1 cellular context compared by ENCODE assay signal in genomic region chr19:55253264-55253663, GRCh38.
TF ChIP-seq lines count a peak whose summit lies in the region.

No MANE protein-coding gene starts in this region.

TF ChIP-seq in GM12878, 131 proteins besides CTCF, POLR2A, EP300 and RAD21:
- no peak for TF ChIP-seq NR2F1 (conservative IDR thresholded peaks at IDR 0.05)
- TF ChIP-seq TBL1XR1 (IDR thresholded peaks at IDR 0.05; ENCODE audit: low read depth, low read length) = no peak
- no peak for TF ChIP-seq MTA3 (IDR thresholded peaks at IDR 0.05; ENCODE audit: borderline replicate concordance, low read length)
- no peak for TF ChIP-seq MLLT1 (IDR thresholded peaks at IDR 0.05)
- TF ChIP-seq CBFB (IDR thresholded peaks at IDR 0.05; ENCODE audit: low read depth) = no peak
- no peak for TF ChIP-seq HDAC2 (IDR thresholded peaks at IDR 0.05)
- TF ChIP-seq LARP7 (IDR thresholded peaks at IDR 0.05) = no peak
- TF ChIP-seq ETV6 (conservative IDR thresholded peaks at IDR 0.05 in 1 of 2, IDR thresholded peaks at IDR 0.05 in 1 of 2; ENCODE audit: borderline replicate concordance in 1 of 2, low read depth in 1 of 2) = no peak
- TF ChIP-seq RB1 (IDR thresholded peaks at IDR 0.05; ENCODE audit: borderline replicate concordance) = no peak
- TF ChIP-seq PKNOX1 (IDR thresholded peaks at IDR 0.05) = no peak
- TF ChIP-seq ESRRA (IDR thresholded peaks at IDR 0.05; ENCODE audit: low read length) = no peak
- TF ChIP-seq SMAD5 (IDR thresholded peaks at IDR 0.05; ENCODE audit: low read depth) = no peak
- TF ChIP-seq FOXM1 (IDR thresholded peaks at IDR 0.05; ENCODE audit: low read depth, low read length) = no peak
- no peak for TF ChIP-seq SMARCA5 (IDR thresholded peaks at IDR 0.05)
